ENCODE assay signal across 34 cellular contexts in genomic region chr7:106400990-106401389, GRCh38.
"Had no signal": no experiment of that assay in that cellular context is flagged by ENCODE, and none has a peak within 500 bp of the region (broad histone marks: within the 10 kb centered on the region; RNA-seq: fewer than 3 reads in every experiment).

No MANE protein-coding gene starts in this region.

- H3K4me3 Mint-ChIP-seq: activated CD4-positive, alpha-beta T cell treated with anti-CD3 and anti-CD28 coated beads for 36 hours; activated CD4-positive, alpha-beta T cell treated with anti-CD3 and anti-CD28 coated beads, Interleukin-2, amount 10 ng/mL, durations not matched to agents 7 days and 5 days; activated CD8-positive, alpha-beta T cell treated with anti-CD3 and anti-CD28 coated beads for 36 hours; activated naive CD4-positive, alpha-beta T cell treated with anti-CD3 and anti-CD28 coated beads, Interleukin-2, amount 10 ng/mL, durations not matched to agents 7 days and 5 days; activated naive CD4-positive, alpha-beta T cell treated with anti-CD3 and anti-CD28 coated beads, Interleukin-2, amount 50 U/mL, for 24 hours; activated naive CD8-positive, alpha-beta T cell; activated naive CD8-positive, alpha-beta T cell treated with anti-CD3 and anti-CD28 coated beads, Interleukin-2, amount 10 ng/mL, durations not matched to agents 7 days and 5 days; activated naive CD8-positive, alpha-beta T cell treated with anti-CD3 and anti-CD28 coated beads, Interleukin-2, amount 50 U/mL, for 24 hours; brain; central memory CD8-positive, alpha-beta T cell; T-helper 1 cell treated with Interleukin-12 subunit alpha and Interleukin-12 subunit beta and Interleukin-4 antibody, amounts not matched to agents 30 μg/mL and 1 μg/mL, for 36 hours; T-helper 2 cell treated with Interferon-gamma antibody and Interleukin-4, amounts not matched to agents 5 μg/mL and 100 μg/mL, for 36 hours had no signal

- H3K36me3 ChIP-seq: ascending aorta, cardiac muscle cell had no signal

- H3K27me3 ChIP-seq: ascending aorta, cardiac muscle cell had no signal

- H3K27ac Mint-ChIP-seq: activated CD4-positive, alpha-beta T cell treated with anti-CD3 and anti-CD28 coated beads for 36 hours; activated CD4-positive, alpha-beta T cell treated with anti-CD3 and anti-CD28 coated beads, Interleukin-2, amount 10 ng/mL, durations not matched to agents 7 days and 5 days; activated CD8-positive, alpha-beta T cell treated with anti-CD3 and anti-CD28 coated beads for 36 hours; activated naive CD4-positive, alpha-beta T cell treated with anti-CD3 and anti-CD28 coated beads, Interleukin-2, amount 10 ng/mL, durations not matched to agents 7 days and 5 days; activated naive CD4-positive, alpha-beta T cell treated with anti-CD3 and anti-CD28 coated beads, Interleukin-2, amount 50 U/mL, for 24 hours; activated naive CD8-positive, alpha-beta T cell; activated naive CD8-positive, alpha-beta T cell treated with anti-CD3 and anti-CD28 coated beads, Interleukin-2, amount 10 ng/mL, durations not matched to agents 7 days and 5 days; activated naive CD8-positive, alpha-beta T cell treated with anti-CD3 and anti-CD28 coated beads, Interleukin-2, amount 50 U/mL, for 24 hours; activated T-helper 2 cell treated with anti-CD3 and anti-CD28 coated beads, Interferon-gamma antibody, Interleukin-2, Interleukin-4, amounts not matched to agents 10 μg/mL and 5 μg/mL and 100 μg/mL, durations not matched to agents 14 hours and 24 hours and 36 hours; brain; T-helper 1 cell treated with Interleukin-12 subunit alpha and Interleukin-12 subunit beta and Interleukin-4 antibody, amounts not matched to agents 30 μg/mL and 1 μg/mL, for 36 hours; T-helper 2 cell treated with Interferon-gamma antibody and Interleukin-4, amounts not matched to agents 5 μg/mL and 100 μg/mL, for 36 hours had no signal

- H3K9me3 ChIP-seq: ascending aorta had no signal

- H3K4me3 ChIP-seq: ascending aorta, cardiac muscle cell had no signal

- H3K27ac ChIP-seq: ascending aorta, cardiac muscle cell, VCaP had no signal

- H3K9me3 Mint-ChIP-seq: central memory CD8-positive, alpha-beta T cell had no signal

- H3K4me1 ChIP-seq: ascending aorta had no signal

- H3K36me3 Mint-ChIP-seq: activated naive CD4-positive, alpha-beta T cell treated with anti-CD3 and anti-CD28 coated beads, Interleukin-2, amount 10 ng/mL, durations not matched to agents 7 days and 5 days; activated naive CD4-positive, alpha-beta T cell treated with anti-CD3 and anti-CD28 coated beads, Interleukin-2, amount 50 U/mL, for 24 hours; activated naive CD8-positive, alpha-beta T cell; brain had no signal

- H3K4me1 Mint-ChIP-seq: brain had no signal

- DNase-seq: activated CD4-positive, alpha-beta T cell treated with anti-CD3 and anti-CD28 coated beads for 1 hour; activated CD4-positive, alpha-beta T cell treated with anti-CD3 and anti-CD28 coated beads for 36 hours; activated CD4-positive, alpha-beta T cell treated with anti-CD3 and anti-CD28 coated beads for 48 hours; activated CD4-positive, alpha-beta T cell treated with anti-CD3 and anti-CD28 coated beads, Interleukin-2, amount 10 ng/mL, durations not matched to agents 7 days and 5 days; activated CD4-positive, alpha-beta T cell treated with anti-CD3 and anti-CD28 coated beads, Interleukin-2, amount 50 U/mL, for 48 hours; activated CD4-positive, CD25-positive, alpha-beta regulatory T cell; activated CD8-positive, alpha-beta memory T cell treated with anti-CD3 and anti-CD28 coated beads, Interleukin-2, amount 50 U/mL, for 4 hours; activated CD8-positive, alpha-beta T cell treated with anti-CD3 and anti-CD28 coated beads for 36 hours; activated effector memory CD4-positive, alpha-beta T cell treated with Interleukin-2 at 50 U/mL for 16 hours; activated gamma-delta T cell; activated naive CD4-positive, alpha-beta T cell treated with anti-CD3 and anti-CD28 coated beads, Interleukin-2, amount 10 ng/mL, durations not matched to agents 7 days and 5 days; activated naive CD4-positive, alpha-beta T cell treated with Interleukin-2 at 50 U/mL for 16 hours; activated naive CD8-positive, alpha-beta T cell treated with anti-CD3 and anti-CD28 coated beads, Interleukin-2, amount 10 ng/mL, durations not matched to agents 7 days and 5 days; activated naive CD8-positive, alpha-beta T cell treated with anti-CD3 and anti-CD28 coated beads, Interleukin-2, amount 50 U/mL, for 24 hours; activated T-cell treated with anti-CD3 and anti-CD28 coated beads for 4 hours; activated T-cell treated with anti-CD3 and anti-CD28 coated beads, Interleukin-2, amount 50 U/mL, for 1 hour; activated T-cell treated with anti-CD3 and anti-CD28 coated beads, Interleukin-2, amount 50 U/mL, for 48 hours; amygdala; anterior cingulate cortex; caudate nucleus; cerebellar nuclear complex; T-helper 1 cell; T-helper 2 cell; T-helper 9 cell had no signal
